22 cellular contexts compared by ENCODE assay signal in genomic region chr19:47073574-47073973, GRCh38.
"Had no signal": no experiment of that assay in that cellular context is flagged by ENCODE, and none has a peak within 500 bp of the region (broad histone marks: within the 10 kb centered on the region; RNA-seq: fewer than 3 reads in every experiment).

No MANE protein-coding gene starts in this region.

- H3K27me3 ChIP-seq: dorsolateral prefrontal cortex, esophagus muscularis mucosa, gastroesophageal sphincter, left lung, right atrium auricular region, sigmoid colon, testis, tibial nerve, upper lobe of right lung had no signal

- H3K9me3 Mint-ChIP-seq: immature natural killer cell; stimulated activated naive B cell treated with anti-CD40 and anti-IgM and Interleukin-4, amounts not matched to agents 10 μg/mL and 1 μg/mL and 100 μg/mL, for 72 hours; stimulated activated naive CD8-positive, alpha-beta T cell treated with anti-CD3 and anti-CD28 coated beads, Interleukin-15, amount 100 ng/mL, for 72 hours had no signal

- H3K4me3 Mint-ChIP-seq: immature natural killer cell; naive thymus-derived CD4-positive, alpha-beta T cell; stimulated activated naive B cell treated with anti-CD40 and anti-IgM and Interleukin-4, amounts not matched to agents 10 μg/mL and 1 μg/mL and 100 μg/mL, for 72 hours; stimulated activated naive CD8-positive, alpha-beta T cell treated with anti-CD3 and anti-CD28 coated beads, Interleukin-15, amount 100 ng/mL, for 72 hours had no signal

- H3K27ac ChIP-seq: coronary artery, esophagus muscularis mucosa, gastroesophageal sphincter, left lung, right atrium auricular region, sigmoid colon, skin epidermis, testis, upper lobe of right lung had no signal

- DNase-seq: dorsolateral prefrontal cortex; effector CD8-positive, alpha-beta T cell; glutamatergic neuron; immature natural killer cell; mesendoderm; naive thymus-derived CD4-positive, alpha-beta T cell; sigmoid colon; stimulated activated CD4-positive, alpha-beta T cell treated with anti-CD3 and anti-CD28 coated beads, Interleukin-2, amount 100 ng/mL, for 24 hours; stimulated activated CD4-positive, alpha-beta T cell treated with anti-CD3 and anti-CD28 coated beads, Interleukin-4, amount 100 ng/mL, for 4 hours; stimulated activated naive B cell treated with anti-CD40 and anti-IgM and Interleukin-4, amounts not matched to agents 10 μg/mL and 1 μg/mL and 100 μg/mL, for 72 hours; stimulated activated naive CD8-positive, alpha-beta T cell treated with anti-CD3 and anti-CD28 coated beads, Interleukin-15, amount 100 ng/mL, for 72 hours; testis; upper lobe of right lung had no signal

- H3K4me1 ChIP-seq: gastroesophageal sphincter, sigmoid colon, testis had no signal

- H3K27me3 Mint-ChIP-seq: naive thymus-derived CD4-positive, alpha-beta T cell; stimulated activated naive B cell treated with anti-CD40 and anti-IgM and Interleukin-4, amounts not matched to agents 10 μg/mL and 1 μg/mL and 100 μg/mL, for 72 hours; stimulated activated naive CD8-positive, alpha-beta T cell treated with anti-CD3 and anti-CD28 coated beads, Interleukin-15, amount 100 ng/mL, for 72 hours had no signal

- H3K27ac Mint-ChIP-seq: stimulated activated naive B cell treated with anti-CD40 and anti-IgM and Interleukin-4, amounts not matched to agents 10 μg/mL and 1 μg/mL and 100 μg/mL, for 72 hours had no signal

- H3K9me3 ChIP-seq: esophagus muscularis mucosa, gastroesophageal sphincter, left lung, right atrium auricular region, sigmoid colon, testis, tibial nerve, upper lobe of right lung had no signal

- FAIRE-seq: keratinocyte had no signal

- H3K4me3 ChIP-seq: coronary artery, dorsolateral prefrontal cortex, esophagus muscularis mucosa, gastroesophageal sphincter, left lung, lung, right atrium auricular region, sigmoid colon, skin epidermis, testis, tibial nerve, upper lobe of right lung had no signal
